Comparison of ENCODE assay signal across 20 cellular contexts in the genomic region with DNA sequence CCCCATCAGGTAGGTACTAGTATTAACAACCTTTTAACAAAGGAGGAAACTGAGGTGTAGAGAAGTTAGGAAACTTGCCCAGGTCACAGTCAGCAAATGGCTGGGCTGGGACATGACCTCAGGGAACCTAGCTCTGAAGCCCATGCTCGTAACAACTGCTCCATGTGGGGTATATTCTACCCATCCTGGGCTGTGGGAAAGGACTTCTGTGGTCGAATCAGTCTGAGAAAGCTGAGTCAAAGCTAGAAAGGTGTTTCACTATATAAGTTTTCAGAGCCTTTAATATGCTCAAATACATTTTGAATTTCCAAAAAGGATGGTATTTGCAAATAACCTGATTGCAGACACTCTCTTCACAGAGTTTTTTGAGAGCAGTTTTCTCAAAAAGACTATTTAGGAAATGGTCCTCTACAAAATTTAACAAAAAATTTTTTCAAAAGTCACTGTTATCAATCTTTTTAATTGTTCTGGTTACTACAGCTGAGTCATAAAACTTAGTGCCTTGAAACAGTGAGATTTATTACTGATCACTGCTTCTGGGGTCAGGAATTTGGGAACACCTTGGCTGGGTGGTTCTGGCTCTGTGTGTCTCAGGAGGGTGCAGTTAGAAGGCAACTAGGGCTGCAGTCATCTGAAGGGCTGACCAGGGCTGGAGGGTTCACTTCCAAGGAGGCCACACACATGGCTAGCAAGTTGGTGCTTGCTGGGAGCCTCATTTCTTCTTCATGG. TPM values are rescaled to one million over a fixed set of nuclear protein-coding genes. Genes with fewer than 3 reads are reported as not detected.
DNase-seq lines count a peak whose midpoint lies in the region; ATAC-seq and FAIRE-seq lines count a peak whose summit lies in the region.
"Had no signal": no experiment of that assay in that cellular context is flagged by ENCODE, and none has a peak within 500 bp of the region (broad histone marks: within the 10 kb centered on the region; RNA-seq: fewer than 3 reads in every experiment).

No MANE protein-coding gene starts in this region.

- H4K8ac ChIP-seq in mesenchymal stem cell (ENCODE audit: low read length) = peak overlapping the region; percentile 61

- H2AK5ac ChIP-seq in mesenchymal stem cell (ENCODE audit: low read length, severe bottlenecking) = peak overlapping the region; percentile 41

- H2BK120ac ChIP-seq in mesenchymal stem cell (ENCODE audit: low read depth, low read length) = no peak overlapping the region

- H3K27me3 ChIP-seq in mesenchymal stem cell (ENCODE audit: control insufficient read depth in 1 of 2, insufficient read depth in 1 of 2, low read length in 2 of 2) = no peaks in the 10 kb centered on the region
- H3K27me3 ChIP-seq: gastroesophageal sphincter, MG63, sigmoid colon had no signal

- peak; percentile 56 for FAIRE-seq in GM18507 (lab: Jason Lieb, UNC)
- FAIRE-seq: endothelial cell of umbilical vein had no signal

- DNase-seq in GM18507 (ENCODE audit: extremely low spot score, insufficient read length, low read depth) (no peak), mesenchymal stem cell (no peak), kidney glomerular epithelial cell (lab: John Stamatoyannopoulos, UW) (no peak), amniotic stem cell (lab: John Stamatoyannopoulos, UW) (no peak)
- DNase-seq: activated CD4-positive, alpha-beta T cell treated with anti-CD3 and anti-CD28 coated beads, Interleukin-2, amount 50 U/mL, for 48 hours; activated naive CD4-positive, alpha-beta T cell treated with anti-CD3 and anti-CD28 coated beads, Interleukin-2, amount 50 U/mL, for 16 hours; EL; GM23248; left ventricle myocardium inferior; NCI-H146; occipital lobe; sigmoid colon had no signal

- H3K4me1 ChIP-seq in mesenchymal stem cell (ENCODE audit: control insufficient read depth, insufficient read depth, low read depth, low read length) = peaks cover 5% of the 10 kb centered on the region
- H3K4me1 ChIP-seq: gastroesophageal sphincter, sigmoid colon had no signal

- H3K36me3 ChIP-seq in mesenchymal stem cell (ENCODE audit: control insufficient read depth in 1 of 2, insufficient read depth in 2 of 2, low read depth in 1 of 2, low read length in 2 of 2) = peaks cover 19 to 25% of the 10 kb centered on the region in 2 experiments
- H3K36me3 ChIP-seq: MG63 had no signal

- no peak overlapping the region for H3K9ac ChIP-seq in mesenchymal stem cell (ENCODE audit: low read length)
- H3K9ac ChIP-seq: GM23248 had no signal

- H3K4me2 ChIP-seq in mesenchymal stem cell (ENCODE audit: low read length, poor library complexity, severe bottlenecking) = no peak overlapping the region

- H2BK15ac ChIP-seq in mesenchymal stem cell (ENCODE audit: low read depth, poor library complexity, severe bottlenecking) = no peak overlapping the region

- H2BK12ac ChIP-seq in mesenchymal stem cell (ENCODE audit: low read length in 2 of 2) = no peak overlapping the region

- no peaks in the 10 kb centered on the region for H3K9me3 ChIP-seq in mesenchymal stem cell (ENCODE audit: control insufficient read depth, low read length)
- H3K9me3 ChIP-seq: gastroesophageal sphincter, left ventricle myocardium inferior, MG63, sigmoid colon had no signal

- no peak overlapping the region for H2AFZ ChIP-seq in mesenchymal stem cell (ENCODE audit: low read depth, low read length)
- H2AFZ ChIP-seq: GM23248 had no signal

- no peak overlapping the region for H2BK5ac ChIP-seq in mesenchymal stem cell (ENCODE audit: low read depth, low read length, poor library complexity, severe bottlenecking)

- no peak overlapping the region for H4K91ac ChIP-seq in mesenchymal stem cell (ENCODE audit: low read length)

- H3K23ac ChIP-seq in mesenchymal stem cell (ENCODE audit: low read length in 2 of 2) = no peak overlapping the region

- H3K27ac ChIP-seq in mesenchymal stem cell (ENCODE audit: low read length, poor library complexity, severe bottlenecking) = no peak overlapping the region
- H3K27ac ChIP-seq: coronary artery, gastroesophageal sphincter, GM23248, left ventricle myocardium inferior, sigmoid colon had no signal

- WGBS in mesenchymal stem cell = 86% methylated on average over 1 of the region's 2 CpGs

- no peak overlapping the region for H3K4ac ChIP-seq in mesenchymal stem cell (ENCODE audit: low read depth in 1 of 2, low read length in 2 of 2)

- no peak overlapping the region for H3K4me3 ChIP-seq in mesenchymal stem cell (ENCODE audit: insufficient read depth in 1 of 2, low read depth in 1 of 2, low read length in 2 of 2)
- H3K4me3 ChIP-seq: coronary artery, gastroesophageal sphincter, GM23248, left ventricle myocardium inferior, MG63, sigmoid colon had no signal

- ATAC-seq in GM21529 (IDR thresholded peaks at IDR 0.05; ENCODE audit: unreplicated experiment) = peak; percentile 50
- ATAC-seq in HG03432 (IDR thresholded peaks at IDR 0.05; ENCODE audit: unreplicated experiment) = peak; percentile 76
- ATAC-seq in GM21786 (IDR thresholded peaks at IDR 0.05; ENCODE audit: unreplicated experiment) = no peak
- ATAC-seq in HG02798 (IDR thresholded peaks at IDR 0.05; ENCODE audit: poor library complexity, unreplicated experiment) = no peak
- ATAC-seq: gastroesophageal sphincter had no signal

- peak overlapping the region in 1 of 2 experiments; percentile 72 for H3K14ac ChIP-seq in mesenchymal stem cell (ENCODE audit: low read length in 2 of 2)

- H3K18ac ChIP-seq in mesenchymal stem cell (ENCODE audit: low read depth in 1 of 2, low read length in 2 of 2) = peak overlapping the region in 1 of 2 experiments; percentile 40

- H3K79me1 ChIP-seq in mesenchymal stem cell (replicated peaks; ENCODE audit: low read length, poor library complexity, severe bottlenecking) = peaks cover 9% of the 10 kb centered on the region

RNA-seq across cellular contexts. Expression of a gene that starts 53.6 kb away (rescaled TPM):
- 185 TPM for polyA plus RNA-seq in mesenchymal stem cell (2013, experiment 1 of 2)
- 188 TPM for polyA plus RNA-seq in mesenchymal stem cell (2013, experiment 2 of 2)

Comparison
In these comparisons a context has a peak if more than half of its experiments do, and no peak if none do; other contexts are left out.
1. ATAC-seq: peak in GM21529 (single experiment) and HG03432 (single experiment); none in GM21786 (single experiment) and HG02798 (single experiment).